ENCODE assay signal across 1 cellular context in the genomic region with DNA sequence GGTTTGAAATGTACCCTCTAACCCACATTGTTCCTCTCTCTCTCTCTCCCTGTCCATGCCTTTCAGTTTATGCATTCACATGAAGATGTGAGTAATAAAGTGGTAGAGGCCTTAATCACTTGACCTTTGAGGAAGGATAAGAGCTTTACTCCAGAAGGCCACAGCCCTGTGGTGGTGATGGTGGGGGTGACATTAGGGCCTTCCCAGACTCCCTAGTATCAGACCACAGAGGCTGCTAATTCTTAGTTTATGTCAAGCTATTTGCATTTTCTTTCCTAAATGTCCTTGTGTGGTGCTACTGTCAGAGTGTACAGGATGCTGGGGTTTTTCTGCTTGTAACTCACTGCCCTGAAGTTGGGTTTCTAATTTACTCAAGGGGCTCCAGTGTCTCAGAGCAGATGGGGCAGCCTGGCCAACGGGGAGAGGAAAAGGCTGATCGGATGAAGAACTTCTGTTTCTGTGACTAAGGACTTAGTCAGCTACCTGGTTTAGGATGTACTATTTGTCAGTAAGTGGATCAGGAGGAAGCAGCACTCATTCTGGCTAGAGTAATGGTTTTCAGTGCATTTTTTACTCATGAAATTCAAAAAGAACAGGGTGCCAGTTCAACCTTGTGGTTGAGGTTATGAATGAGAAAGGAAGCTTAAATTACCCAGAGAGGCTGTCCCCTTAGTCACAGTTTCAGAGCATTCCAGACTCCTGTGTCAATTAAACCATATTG.
A peak's percentile ranks its signal among the peaks of the same experiment; 100 is the strongest.
TF ChIP-seq lines count a peak whose summit lies in the region.

No MANE protein-coding gene starts in this region.

TF ChIP-seq in SK-N-SH, 30 proteins besides CTCF, POLR2A, EP300 and RAD21 (continued from another document):
- TF ChIP-seq, protein P1, sequence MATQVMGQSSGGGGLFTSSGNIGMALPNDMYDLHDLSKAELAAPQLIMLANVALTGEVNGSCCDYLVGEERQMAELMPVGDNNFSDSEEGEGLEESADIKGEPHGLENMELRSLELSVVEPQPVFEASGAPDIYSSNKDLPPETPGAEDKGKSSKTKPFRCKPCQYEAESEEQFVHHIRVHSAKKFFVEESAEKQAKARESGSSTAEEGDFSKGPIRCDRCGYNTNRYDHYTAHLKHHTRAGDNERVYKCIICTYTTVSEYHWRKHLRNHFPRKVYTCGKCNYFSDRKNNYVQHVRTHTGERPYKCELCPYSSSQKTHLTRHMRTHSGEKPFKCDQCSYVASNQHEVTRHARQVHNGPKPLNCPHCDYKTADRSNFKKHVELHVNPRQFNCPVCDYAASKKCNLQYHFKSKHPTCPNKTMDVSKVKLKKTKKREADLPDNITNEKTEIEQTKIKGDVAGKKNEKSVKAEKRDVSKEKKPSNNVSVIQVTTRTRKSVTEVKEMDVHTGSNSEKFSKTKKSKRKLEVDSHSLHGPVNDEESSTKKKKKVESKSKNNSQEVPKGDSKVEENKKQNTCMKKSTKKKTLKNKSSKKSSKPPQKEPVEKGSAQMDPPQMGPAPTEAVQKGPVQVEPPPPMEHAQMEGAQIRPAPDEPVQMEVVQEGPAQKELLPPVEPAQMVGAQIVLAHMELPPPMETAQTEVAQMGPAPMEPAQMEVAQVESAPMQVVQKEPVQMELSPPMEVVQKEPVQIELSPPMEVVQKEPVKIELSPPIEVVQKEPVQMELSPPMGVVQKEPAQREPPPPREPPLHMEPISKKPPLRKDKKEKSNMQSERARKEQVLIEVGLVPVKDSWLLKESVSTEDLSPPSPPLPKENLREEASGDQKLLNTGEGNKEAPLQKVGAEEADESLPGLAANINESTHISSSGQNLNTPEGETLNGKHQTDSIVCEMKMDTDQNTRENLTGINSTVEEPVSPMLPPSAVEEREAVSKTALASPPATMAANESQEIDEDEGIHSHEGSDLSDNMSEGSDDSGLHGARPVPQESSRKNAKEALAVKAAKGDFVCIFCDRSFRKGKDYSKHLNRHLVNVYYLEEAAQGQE (IDR thresholded peaks at IDR 0.05; ENCODE audit: low read depth, low read length): no peak
- TF ChIP-seq GABPA (IDR thresholded peaks at IDR 0.05; ENCODE audit: low read depth) (peak; percentile 28; the same call in 1 of the 2 replicates), SIN3A (IDR thresholded peaks at IDR 0.05; ENCODE audit: borderline replicate concordance, low read depth, low read length) (no peak), FOSL2 (IDR thresholded peaks at IDR 0.05; ENCODE audit: borderline replicate concordance, low read depth) (peak; percentile 97), SMC3 (IDR thresholded peaks at IDR 0.05; ENCODE audit: low read depth, low read length) (peak; percentile 12; the same call in 1 of the 2 replicates), NFIC (IDR thresholded peaks at IDR 0.05; ENCODE audit: borderline replicate concordance) (peak; percentile 97), TAF1 (IDR thresholded peaks at IDR 0.05; ENCODE audit: borderline replicate concordance, low read depth, low read length) (peak; percentile 57; the same call in 1 of the 2 replicates), ELF1 (IDR thresholded peaks at IDR 0.05) (no peak; the same call in 1 of the 2 replicates), MXI1 (IDR thresholded peaks at IDR 0.05; ENCODE audit: low read depth, low read length) (no peak), TEAD4 (IDR thresholded peaks at IDR 0.05; ENCODE audit: borderline replicate concordance, insufficient read depth) (peak; percentile 98), GATA2 (CRISPR knock-in tag; IDR thresholded peaks at IDR 0.05) (no peak), RFX5 (IDR thresholded peaks at IDR 0.05; ENCODE audit: low read length) (no peak), FOXM1 (IDR thresholded peaks at IDR 0.05; ENCODE audit: low read depth) (peak; percentile 99), YY1 (IDR thresholded peaks at IDR 0.05; ENCODE audit: low read depth) (peak; percentile 15; the same call in 1 of the 2 replicates), POLR2AphosphoS5 (IDR thresholded peaks at IDR 0.05; ENCODE audit: low read depth, low read length) (peak; percentile 53; the same call in 1 of the 2 replicates), FOXJ3 (CRISPR knock-in tag; IDR thresholded peaks at IDR 0.05) (no peak), NRF1 (IDR thresholded peaks at IDR 0.05; ENCODE audit: low read depth, low read length) (no peak), RCOR1 (IDR thresholded peaks at IDR 0.05; ENCODE audit: low read length) (no peak), EZH2phosphoT487 (IDR thresholded peaks at IDR 0.05; ENCODE audit: borderline replicate concordance, low read depth) (no peak), MEF2A (IDR thresholded peaks at IDR 0.05; ENCODE audit: borderline replicate concordance, low read depth) (peak; percentile 86), TCF12 (IDR thresholded peaks at IDR 0.05) (peak; percentile 97)
- TF ChIP-seq, protein P2, sequence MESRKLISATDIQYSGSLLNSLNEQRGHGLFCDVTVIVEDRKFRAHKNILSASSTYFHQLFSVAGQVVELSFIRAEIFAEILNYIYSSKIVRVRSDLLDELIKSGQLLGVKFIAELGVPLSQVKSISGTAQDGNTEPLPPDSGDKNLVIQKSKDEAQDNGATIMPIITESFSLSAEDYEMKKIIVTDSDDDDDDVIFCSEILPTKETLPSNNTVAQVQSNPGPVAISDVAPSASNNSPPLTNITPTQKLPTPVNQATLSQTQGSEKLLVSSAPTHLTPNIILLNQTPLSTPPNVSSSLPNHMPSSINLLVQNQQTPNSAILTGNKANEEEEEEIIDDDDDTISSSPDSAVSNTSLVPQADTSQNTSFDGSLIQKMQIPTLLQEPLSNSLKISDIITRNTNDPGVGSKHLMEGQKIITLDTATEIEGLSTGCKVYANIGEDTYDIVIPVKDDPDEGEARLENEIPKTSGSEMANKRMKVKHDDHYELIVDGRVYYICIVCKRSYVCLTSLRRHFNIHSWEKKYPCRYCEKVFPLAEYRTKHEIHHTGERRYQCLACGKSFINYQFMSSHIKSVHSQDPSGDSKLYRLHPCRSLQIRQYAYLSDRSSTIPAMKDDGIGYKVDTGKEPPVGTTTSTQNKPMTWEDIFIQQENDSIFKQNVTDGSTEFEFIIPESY (IDR thresholded peaks at IDR 0.05; ENCODE audit: borderline replicate concordance, low read depth): peak; percentile 90
- TF ChIP-seq, protein P3, sequence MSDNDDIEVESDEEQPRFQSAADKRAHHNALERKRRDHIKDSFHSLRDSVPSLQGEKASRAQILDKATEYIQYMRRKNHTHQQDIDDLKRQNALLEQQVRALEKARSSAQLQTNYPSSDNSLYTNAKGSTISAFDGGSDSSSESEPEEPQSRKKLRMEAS (IDR thresholded peaks at IDR 0.05; ENCODE audit: low read depth): peak; percentile 79; the same call in 1 of the 2 replicates
TF ChIP-seq in SK-N-SH: peak in this region for 16.
